ENCODE assay signal across 30 cellular contexts in the genomic region with DNA sequence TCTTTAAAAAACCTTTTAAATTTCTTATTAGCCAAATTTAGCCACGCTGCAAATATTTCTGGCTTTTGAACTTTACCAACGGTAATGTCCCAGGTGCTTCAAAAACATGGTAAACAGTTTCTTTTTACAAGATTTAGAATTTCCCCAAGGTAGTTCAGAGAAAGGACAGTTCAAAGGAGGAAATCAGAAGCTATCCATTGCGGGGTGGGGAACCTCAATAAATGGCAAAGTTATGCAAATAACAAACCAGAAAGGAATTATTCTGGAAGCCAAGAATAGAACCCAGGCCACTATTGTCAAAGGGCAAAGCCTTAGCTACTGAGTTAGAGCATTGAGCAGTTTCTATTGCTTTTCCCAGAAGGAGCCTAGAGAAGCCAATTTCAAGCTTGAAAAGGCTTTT.
"Had no signal": no experiment of that assay in that cellular context is flagged by ENCODE, and none has a peak within 500 bp of the region (broad histone marks: within the 10 kb centered on the region; RNA-seq: fewer than 3 reads in every experiment).

No MANE protein-coding gene starts in this region.

- ATAC-seq: activated CD4-positive, alpha-beta T cell treated with anti-CD3 and anti-CD28 coated beads for 36 hours; activated CD8-positive, alpha-beta memory T cell treated with anti-CD3 and anti-CD28 coated beads, Interleukin-2, amount 10 ng/mL, durations not matched to agents 7 days and 5 days; activated CD8-positive, alpha-beta T cell treated with anti-CD3 and anti-CD28 coated beads, Interleukin-2, amount 10 ng/mL, durations not matched to agents 7 days and 5 days; activated naive CD8-positive, alpha-beta T cell treated with anti-CD3 and anti-CD28 coated beads, Interleukin-2, amount 50 U/mL, for 24 hours; body of pancreas; effector memory CD8-positive, alpha-beta T cell; foreskin keratinocyte; gastroesophageal sphincter; heart right ventricle; T-helper 17 cell had no signal

- H3K27me3 ChIP-seq: adrenal gland, body of pancreas, esophagus muscularis mucosa, foreskin keratinocyte, gastroesophageal sphincter, heart right ventricle had no signal

- H3K27ac ChIP-seq: adrenal gland, body of pancreas, esophagus muscularis mucosa, foreskin keratinocyte, gastroesophageal sphincter, heart right ventricle had no signal

- DNase-seq: activated CD4-positive, alpha-beta memory T cell treated with anti-CD3 and anti-CD28 coated beads for 36 hours; activated CD4-positive, alpha-beta T cell treated with anti-CD3 and anti-CD28 coated beads for 36 hours; activated CD4-positive, alpha-beta T cell treated with anti-CD3 and anti-CD28 coated beads, Interleukin-2, amount 10 ng/mL, durations not matched to agents 24 days and 14 days; activated CD4-positive, CD25-positive, alpha-beta regulatory T cell; activated CD4-positive, CD25-positive, alpha-beta regulatory T cell treated with anti-CD3 and anti-CD28 coated beads, Interleukin-2, amount 50 U/mL, for 72 hours; activated CD8-positive, alpha-beta memory T cell treated with anti-CD3 and anti-CD28 coated beads, Interleukin-2, amount 10 ng/mL, durations not matched to agents 7 days and 5 days; activated CD8-positive, alpha-beta memory T cell treated with anti-CD3 and anti-CD28 coated beads, Interleukin-2, amount 50 U/mL, for 4 hours; activated CD8-positive, alpha-beta T cell treated with anti-CD3 and anti-CD28 coated beads, Interleukin-2, amount 10 ng/mL, durations not matched to agents 7 days and 5 days; activated effector memory CD4-positive, alpha-beta T cell treated with anti-CD3 and anti-CD28 coated beads, Interleukin-2, amount 50 U/mL, for 16 hours; activated naive CD4-positive, alpha-beta T cell treated with anti-CD3 and anti-CD28 coated beads for 36 hours; activated naive CD8-positive, alpha-beta T cell treated with anti-CD3 and anti-CD28 coated beads for 36 hours; activated naive CD8-positive, alpha-beta T cell treated with anti-CD3 and anti-CD28 coated beads, Interleukin-2, amount 50 U/mL, for 24 hours; activated T-cell treated with anti-CD3 and anti-CD28 coated beads, Interleukin-2, amount 50 U/mL, for 1 hour; activated T-cell treated with anti-CD3 and anti-CD28 coated beads, Interleukin-2, amount 50 U/mL, for 48 hours; adrenal gland; amygdala; aorta; body of pancreas; caudate nucleus; cortex of kidney; dermis blood vessel endothelial cell; effector CD4-positive, alpha-beta T cell; effector memory CD8-positive, alpha-beta T cell; erythroblast; foreskin keratinocyte; heart right ventricle; T-helper 17 cell; T1000 had no signal

- H3K9me3 ChIP-seq: adrenal gland, body of pancreas, esophagus muscularis mucosa, gastroesophageal sphincter, heart right ventricle had no signal

- H3K36me3 ChIP-seq: adrenal gland, esophagus muscularis mucosa, gastroesophageal sphincter, heart right ventricle had no signal

- H3K4me1 ChIP-seq: adrenal gland, body of pancreas, esophagus muscularis mucosa, foreskin keratinocyte, gastroesophageal sphincter had no signal

- H3K4me3 ChIP-seq: adrenal gland, body of pancreas, esophagus muscularis mucosa, gastroesophageal sphincter, heart right ventricle had no signal
